8 cellular contexts compared by ENCODE assay signal in the genomic region with DNA sequence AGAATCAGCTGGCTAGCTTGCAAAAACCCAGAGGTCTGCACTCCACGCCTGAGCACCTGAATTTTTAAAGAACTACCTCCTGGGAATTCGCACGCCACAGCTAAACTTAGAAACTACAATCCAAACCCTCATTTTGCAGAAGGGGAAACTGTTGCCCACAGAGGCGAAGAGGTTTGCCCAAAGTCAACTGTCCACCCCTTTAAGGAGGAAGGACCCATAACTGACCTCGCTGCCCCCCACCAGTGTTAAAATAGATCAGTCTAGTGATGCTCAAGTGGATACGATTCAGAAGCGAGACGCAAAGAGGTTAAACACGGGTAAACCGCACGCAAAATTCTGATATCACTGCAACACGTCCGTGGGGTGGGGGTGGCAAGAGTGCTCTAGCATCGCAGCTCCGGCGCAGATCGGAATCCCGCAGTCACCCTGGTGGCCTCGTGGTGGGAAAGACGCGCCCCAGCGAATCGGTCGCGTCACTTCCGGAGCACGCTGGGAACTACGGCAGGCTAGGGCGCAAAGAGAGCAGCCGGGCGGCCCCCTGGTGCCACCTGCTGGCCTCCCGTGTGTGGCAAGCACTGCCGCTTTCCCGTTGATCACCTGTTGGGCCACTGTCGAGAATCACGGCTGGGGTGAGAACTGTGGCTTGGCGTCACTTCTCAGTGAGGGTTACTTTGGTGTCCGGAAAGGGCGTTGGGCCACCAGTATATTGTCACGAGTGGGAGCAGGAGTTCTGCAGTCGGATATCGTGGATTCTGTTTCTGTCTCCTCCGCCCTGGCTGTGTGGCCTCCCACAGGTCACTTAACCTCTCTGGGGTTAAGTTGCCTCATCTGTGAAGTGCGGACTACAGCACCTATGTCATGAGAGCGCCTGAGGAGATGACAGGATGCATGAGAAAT. TPM values are rescaled to one million over a fixed set of nuclear protein-coding genes. Genes with fewer than 3 reads are reported as not detected.
DNase-seq lines count a peak whose midpoint lies in the region; ATAC-seq and TF ChIP-seq lines count a peak whose summit lies in the region.

Gene ALKBH2, minus strand, starts transcription at position 451 of the 897 bp plus-strand sequence. CDS start 686 bp downstream, outside the sequence.

- no CpG with 5 or more reads among the region's 45 CpGs for WGBS in trophoblast cell (ENCODE audit: extremely low coverage, insufficient coverage, insufficient read length)
- WGBS in transverse colon (ENCODE audit: low coverage in 1 of 2), 2 donors = 7 to 24% methylated on average over 4 to 45 of the region's 45 CpGs

- H3K4me3 ChIP-seq in GM12864 (ENCODE audit: low read depth, low read length) = peak within 1 kb of the TSS; percentile 62
- H3K4me3 ChIP-seq in SU-DHL-6 (ENCODE audit: insufficient read depth, low read length, poor library complexity, severe bottlenecking) = peak within 1 kb of the TSS; percentile 65
- peak within 1 kb of the TSS; percentile 60 for H3K4me3 ChIP-seq in trophoblast cell (ENCODE audit: low read depth, low read length)
- peak within 1 kb of the TSS; percentile 30 to 54 (median 36) for H3K4me3 ChIP-seq in transverse colon

- no peaks in the 10 kb centered on the region for H4K20me1 ChIP-seq in SU-DHL-6 (ENCODE audit: low read depth, low read length)

- H2AK5ac ChIP-seq in trophoblast cell (ENCODE audit: low read length) = peak within 1 kb of the TSS; percentile 50

- in situ Hi-C loops in transverse colon (cut with MboI; ENCODE audit: low pct_ligation_motif_present in 1 of 4, low pct_unique_long_range_greater_than_20kb in 1 of 4, low sequenced_read_pairs in 3 of 4) = loop anchor here in 2 of 4 donors (10.0 to 25.0 kb wide), 3 partner anchors 138 to 531 kb away; partner anchors contain the start of genes ISCU (in 2 of the 2) and SART3 (in 2 of the 2)

- peak within 1 kb of the TSS; percentile 85 for H4K8ac ChIP-seq in trophoblast cell (ENCODE audit: low read depth, low read length)

- no peak within 1 kb of the TSS for H2BK5ac ChIP-seq in trophoblast cell (ENCODE audit: low read depth, low read length, poor library complexity)

- TF ChIP-seq POLR2A in transverse colon (IDR thresholded peaks at IDR 0.05) = peak; percentile 25

- ATAC-seq in HG02642 (IDR thresholded peaks at IDR 0.05; ENCODE audit: poor library complexity, unreplicated experiment) (peak; percentile 64), Right ventricle myocardium superior (ENCODE audit: poor library complexity) (peak; percentile 84)

- H3K18ac ChIP-seq in trophoblast cell (ENCODE audit: low read length) = peak within 1 kb of the TSS; percentile 20

- H3K27me3 ChIP-seq in SU-DHL-6 (ENCODE audit: low read length) (no peaks in the 10 kb centered on the region), trophoblast cell (ENCODE audit: insufficient read depth, low read length) (no peaks in the 10 kb centered on the region), transverse colon (no peaks in the 10 kb centered on the region)

- H4K91ac ChIP-seq in trophoblast cell (ENCODE audit: low read depth, low read length) = peak within 1 kb of the TSS; percentile 50

- DNase-seq in GM12864 (ENCODE audit: low read depth) (peak; percentile 77), NCI-H128 (lab: John Stamatoyannopoulos, UW; ENCODE audit: unreplicated experiment) (peak; percentile 91), Right ventricle myocardium superior (peak; percentile 97), trophoblast cell (peak; percentile 97), transverse colon (peak; percentile 95)
- DNase-seq in activated naive CD8-positive, alpha-beta T cell treated with anti-CD3 and anti-CD28 coated beads, Interleukin-2, amount 50 U/mL, for 16 hours (ENCODE audit: low read depth, low spot score) = peak; percentile 91

- intact Hi-C loops in Right ventricle myocardium superior (cut with DNase I) = loop anchor here (5.0 to 10.0 kb wide), 2 partner anchors 208 to 531 kb away; partner anchors contain the start of genes DAO, ISCU and SART3
- intact Hi-C loops in transverse colon (cut with DNase I; ENCODE audit: low total_unique reads) = no loop called here

- H2AFZ ChIP-seq in SU-DHL-6 (ENCODE audit: low read depth, low read length, severe bottlenecking) (peak within 1 kb of the TSS; percentile 73), trophoblast cell (ENCODE audit: insufficient read depth, low read length, poor library complexity) (peak within 1 kb of the TSS; percentile 66)

- H3K79me2 ChIP-seq in SU-DHL-6 (ENCODE audit: insufficient read depth, low read length) = peaks cover 18% of the 10 kb centered on the region
- H3K79me2 ChIP-seq in trophoblast cell (ENCODE audit: control insufficient read depth, insufficient read depth, low read length, poor library complexity) = no peaks in the 10 kb centered on the region

- H3K36me3 ChIP-seq in SU-DHL-6 (ENCODE audit: low read length) (no peaks in the 10 kb centered on the region), trophoblast cell (ENCODE audit: control insufficient read depth in 1 of 2, insufficient read depth in 2 of 2, low read length in 2 of 2) (peaks cover 3 to 7% of the 10 kb centered on the region in 2 experiments), transverse colon (peaks cover 0 to 12% (median 1%) of the 10 kb centered on the region in 4 donors)

- H3K23ac ChIP-seq in trophoblast cell (ENCODE audit: low read length) = no peak within 1 kb of the TSS

- H3K9me3 ChIP-seq in SU-DHL-6 (ENCODE audit: insufficient read depth, low read length) (no peaks in the 10 kb centered on the region), trophoblast cell (ENCODE audit: insufficient read depth, low read depth, low read length) (no peaks in the 10 kb centered on the region), transverse colon (no peaks in the 10 kb centered on the region)

- H3K9me2 ChIP-seq in SU-DHL-6 (replicated peaks; ENCODE audit: insufficient read depth, low read length) = no peaks in the 10 kb centered on the region

- TF ChIP-seq EP300 in transverse colon (IDR thresholded peaks at IDR 0.05; ENCODE audit: low read depth) = peak; percentile 82

- H3K4ac ChIP-seq in trophoblast cell (ENCODE audit: low read depth, low read length) = no peak within 1 kb of the TSS

- H3K9ac ChIP-seq in SU-DHL-6 (ENCODE audit: low read length) = peak within 1 kb of the TSS; percentile 71
- no peak within 1 kb of the TSS for H3K9ac ChIP-seq in trophoblast cell (ENCODE audit: low read length)

- H3K27ac ChIP-seq in SU-DHL-6 (ENCODE audit: low read depth, low read length) = peak within 1 kb of the TSS; percentile 58
- no peak within 1 kb of the TSS for H3K27ac ChIP-seq in trophoblast cell (ENCODE audit: low read depth, low read length)
- peak within 1 kb of the TSS; percentile 73 to 83 (median 75) for H3K27ac ChIP-seq in transverse colon

- H2BK12ac ChIP-seq in trophoblast cell (ENCODE audit: low read length) = peak within 1 kb of the TSS; percentile 85

- H3K4me1 ChIP-seq in trophoblast cell (ENCODE audit: control insufficient read depth in 1 of 2, insufficient read depth in 2 of 2, low read length in 2 of 2) = peaks cover 8 to 11% of the 10 kb centered on the region in 2 experiments
- peaks cover 15 to 36% (median 22%) of the 10 kb centered on the region in 4 donors for H3K4me1 ChIP-seq in transverse colon

- H3K14ac ChIP-seq in trophoblast cell (ENCODE audit: low read length) = peak within 1 kb of the TSS; percentile 41

- peak within 1 kb of the TSS; percentile 49 for H4K12ac ChIP-seq in trophoblast cell (ENCODE audit: low read depth, low read length)

- peak within 1 kb of the TSS; percentile 8 for H2BK120ac ChIP-seq in trophoblast cell (ENCODE audit: insufficient read depth, low read length, poor library complexity)

- TF ChIP-seq CTCF in GM12864 (IDR thresholded peaks at IDR 0.05; ENCODE audit: low read depth, low read length, missing control alignments) = peak; percentile 96
- peak; percentile 83 for TF ChIP-seq CTCF in SU-DHL-6 (IDR thresholded peaks at IDR 0.05; ENCODE audit: insufficient read depth, low read length, poor library complexity, severe bottlenecking)
- peak; percentile 96 to 99 (median 98) for TF ChIP-seq CTCF in transverse colon (IDR thresholded peaks at IDR 0.05)

- H3K79me1 ChIP-seq in trophoblast cell (ENCODE audit: low read length) = peaks cover 5% of the 10 kb centered on the region

- H3F3A ChIP-seq in SU-DHL-6 (ENCODE audit: insufficient read depth) = peaks cover 4% of the 10 kb centered on the region; the same call in 1 of the 2 replicates

- peak within 1 kb of the TSS; percentile 89 for H3K4me2 ChIP-seq in SU-DHL-6 (ENCODE audit: low read depth, low read length, poor library complexity, severe bottlenecking)
- H3K4me2 ChIP-seq in trophoblast cell (ENCODE audit: low read length) = peak within 1 kb of the TSS; percentile 66

RNA-seq across cellular contexts. Expression of gene ALKBH2, which starts in this region (rescaled TPM):
- total RNA-seq in Right ventricle myocardium superior (7.2 TPM), transverse colon (10 to 100 TPM in 1 of 4 donors, 1 to 10 TPM in 2, not detected in 1; 3.4 to 11.1 (median 7.1) TPM)
- 6.7 and 6.9 TPM in 2 replicates for polyA plus RNA-seq in trophoblast cell (2013)
